In the genomic region with DNA sequence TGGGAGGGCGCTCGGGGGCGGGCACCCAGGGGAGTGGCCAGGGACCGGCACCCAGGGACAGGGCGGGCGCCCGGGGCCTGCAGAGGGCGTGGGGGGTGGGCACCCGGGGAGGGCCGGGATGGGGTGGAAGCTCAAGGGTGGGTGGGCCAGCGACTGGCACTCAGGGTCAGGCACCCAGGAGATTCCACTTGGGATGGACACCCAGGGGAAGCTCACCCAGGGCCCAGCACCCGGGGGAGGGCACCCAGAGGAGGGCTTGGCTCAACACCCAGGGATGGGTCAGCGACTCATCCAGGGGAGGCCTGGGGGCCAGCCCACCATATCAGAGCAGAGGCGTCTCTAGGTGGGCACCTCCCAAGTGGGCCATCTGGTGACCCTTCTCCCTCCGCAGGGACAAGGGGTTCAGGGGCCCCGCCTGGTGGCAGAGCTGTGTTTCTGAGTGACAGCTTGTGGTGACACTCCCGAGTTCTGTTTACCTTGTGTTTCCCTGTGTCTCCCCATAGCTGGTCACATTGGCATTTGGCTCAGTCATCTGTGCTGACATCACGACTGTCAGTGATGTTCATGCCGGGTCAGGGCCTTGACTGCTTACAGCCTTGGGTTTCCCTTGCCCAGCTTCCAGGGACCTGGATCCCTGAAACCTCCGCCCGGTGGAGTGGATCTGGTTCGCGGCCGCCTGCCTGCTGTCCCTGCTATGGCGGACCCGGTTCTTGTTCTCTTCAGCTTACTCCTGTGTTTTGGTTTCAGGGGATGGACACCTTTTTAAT, we compare ENCODE assay signal across 8 cellular contexts. TPM values are rescaled to one million over a fixed set of nuclear protein-coding genes. Genes with fewer than 3 reads are reported as not detected.
DNase-seq lines count a peak whose midpoint lies in the region; TF ChIP-seq lines count a peak whose summit lies in the region.

No MANE protein-coding gene starts in this region.

- H3K27ac ChIP-seq in GM23248 (peak overlapping the region; percentile 96), brain microvascular endothelial cell (peak overlapping the region; percentile 100), iPS-18a (ENCODE audit: low read length) (no peak overlapping the region)

- H3K4me2 ChIP-seq in GM23248 (ENCODE audit: unreplicated experiment): peak overlapping the region; percentile 89
- H3K4me2 ChIP-seq in skeletal muscle satellite cell (ENCODE audit: low read length): peak overlapping the region; percentile 95

- no peaks in the 10 kb centered on the region for H3K9me2 ChIP-seq in GM23248 (ENCODE audit: insufficient read depth)

- H2AFZ ChIP-seq in GM23248: peak overlapping the region; percentile 56

- no peaks in the 10 kb centered on the region for H3F3A ChIP-seq in GM23248 (ENCODE audit: insufficient read depth)

- H3K27me3 ChIP-seq in GM23248 (replicated peaks; ENCODE audit: insufficient read depth) (no peaks in the 10 kb centered on the region), brain microvascular endothelial cell (replicated peaks) (no peaks in the 10 kb centered on the region), iPS-18a (ENCODE audit: control insufficient read depth, insufficient read depth, low read length) (no peaks in the 10 kb centered on the region), skeletal muscle satellite cell (ENCODE audit: control insufficient read depth, insufficient read depth, low read length) (no peaks in the 10 kb centered on the region)

- H4K20me1 ChIP-seq in GM23248 (ENCODE audit: insufficient read depth): no peaks in the 10 kb centered on the region

- in situ Hi-C loops in GM23248 (cut with MboI): no loop called here
- in situ Hi-C loops in KBM-7 (cut with MboI; ENCODE audit: low pct_unique_long_range_greater_than_20kb, low sequenced_read_pairs): no loop called here
- in situ Hi-C loops in brain microvascular endothelial cell (cut with HindIII; ENCODE audit: low pct_ligation_motif_present, low sequenced_read_pairs): no loop called here

- H3K4me3 ChIP-seq in GM23248 (peak overlapping the region; percentile 81), brain microvascular endothelial cell (ENCODE audit: low read depth, low read length) (peak overlapping the region; percentile 73), iPS-18a (ENCODE audit: low read length) (peak overlapping the region; percentile 69), skeletal muscle satellite cell (ENCODE audit: low read length) (peak overlapping the region; percentile 92)

- peak overlapping the region; percentile 95 for H3K9ac ChIP-seq in GM23248
- H3K9ac ChIP-seq in iPS-18a (ENCODE audit: low read length): peak overlapping the region; percentile 81
- H3K9ac ChIP-seq in skeletal muscle satellite cell (ENCODE audit: low read depth, low read length): peak overlapping the region; percentile 88

- TF ChIP-seq CTCF in GM10266 (IDR thresholded peaks at IDR 0.05; ENCODE audit: control insufficient read depth, insufficient read depth, low read depth, missing control alignments) (peak; percentile 51), brain microvascular endothelial cell (IDR thresholded peaks at IDR 0.05; ENCODE audit: low read depth, low read length, missing control alignments) (peak; percentile 49)

- H3K4me1 ChIP-seq in GM23248 (ENCODE audit: insufficient read depth) (peaks cover 29% of the 10 kb centered on the region), iPS-18a (ENCODE audit: control insufficient read depth, low read depth, low read length) (no peaks in the 10 kb centered on the region), skeletal muscle satellite cell (ENCODE audit: control insufficient read depth, insufficient read depth, low read length) (peaks cover 30% of the 10 kb centered on the region)

- H3K9me3 ChIP-seq in GM23248 (ENCODE audit: low read depth) (no peaks in the 10 kb centered on the region), iPS-18a (ENCODE audit: control insufficient read depth, low read depth, low read length) (no peaks in the 10 kb centered on the region), skeletal muscle satellite cell (replicated peaks; ENCODE audit: low read length) (no peaks in the 10 kb centered on the region)

- WGBS in GM23248 (ENCODE audit: low coverage in 1 of 2, low lambda C conversion rate in 2 of 2, missing lambda C conversion rate in 2 of 2), 2 experiments: 13 to 18% methylated on average over 16 to 24 of the region's 26 CpGs

- peak; percentile 66 for DNase-seq in GM10266 (ENCODE audit: extremely low spot score)
- peak; percentile 81 for DNase-seq in GM23248
- peak; percentile 75 for DNase-seq in KBM-7
- peak; percentile 92 for DNase-seq in SW480 (ENCODE audit: low spot score)
- DNase-seq in brain microvascular endothelial cell: peak; percentile 61
- no peak for DNase-seq in kidney glomerular epithelial cell (lab: John Stamatoyannopoulos, UW)

- H3K36me3 ChIP-seq in GM23248 (ENCODE audit: low read depth) (no peaks in the 10 kb centered on the region), brain microvascular endothelial cell (replicated peaks) (no peaks in the 10 kb centered on the region), iPS-18a (ENCODE audit: control insufficient read depth, low read depth, low read length) (no peaks in the 10 kb centered on the region), skeletal muscle satellite cell (ENCODE audit: insufficient read depth, low read length) (no peaks in the 10 kb centered on the region)

- peaks cover 38% of the 10 kb centered on the region for H3K79me2 ChIP-seq in GM23248 (ENCODE audit: insufficient read depth)

RNA-seq across cellular contexts. Expression of a gene that starts 0.7 kb away (rescaled TPM):
- total RNA-seq in GM23248 (2014; rRNA removed; shearing (Covaris generic)): 2.9 and 6.2 TPM in 2 replicates
- 2.0 and 3.3 TPM in 2 replicates for polyA plus RNA-seq in GM23248 (2016; fragmentation: Nextera tagmentation; extraction: Ambion mirVana)
- total RNA-seq in skeletal muscle satellite cell (2012; rRNA removed): 5.8 and 6.6 TPM in 2 replicates

RNA-seq across cellular contexts. Expression of a gene that starts 16.6 kb away (rescaled TPM):
- total RNA-seq in GM23248 (2014; rRNA removed; shearing (Covaris generic)): 0.54 and 2.7 TPM in 2 replicates
- 0.08 and 0.14 TPM in 2 replicates for polyA plus RNA-seq in GM23248 (2016; fragmentation: Nextera tagmentation; extraction: Ambion mirVana)
- 1.3 and 1.5 TPM in 2 replicates for total RNA-seq in skeletal muscle satellite cell (2012; rRNA removed)

RNA-seq across cellular contexts. Expression of a gene that starts 26.3 kb away (rescaled TPM):
- total RNA-seq in GM23248 (2014; rRNA removed; shearing (Covaris generic)): 324 and 340 TPM in 2 replicates
- 554 and 574 TPM in 2 replicates for polyA plus RNA-seq in GM23248 (2016; fragmentation: Nextera tagmentation; extraction: Ambion mirVana)
- 470 and 540 TPM in 2 replicates for total RNA-seq in skeletal muscle satellite cell (2012; rRNA removed)

RNA-seq across cellular contexts. Expression of a gene that starts 41.5 kb away (rescaled TPM):
- total RNA-seq in GM23248 (2014; rRNA removed; shearing (Covaris generic)): 3.0 and 5.2 TPM in 2 replicates
- 1.1 and 1.3 TPM in 2 replicates for polyA plus RNA-seq in GM23248 (2016; fragmentation: Nextera tagmentation; extraction: Ambion mirVana)
- total RNA-seq in skeletal muscle satellite cell (2012; rRNA removed): 2.0 and 3.1 TPM in 2 replicates

RNA-seq across cellular contexts. Expression of a gene that starts 57.3 kb away (rescaled TPM):
- total RNA-seq in GM23248 (2014; rRNA removed; shearing (Covaris generic)): 57.5 and 84.4 TPM in 2 replicates
- polyA plus RNA-seq in GM23248 (2016; fragmentation: Nextera tagmentation; extraction: Ambion mirVana): 94.4 and 95.1 TPM in 2 replicates
- 79.1 and 85.8 TPM in 2 replicates for total RNA-seq in skeletal muscle satellite cell (2012; rRNA removed)
